Comparison of ENCODE assay signal across 9 cellular contexts in genomic region chr7:55432937-55433784, GRCh38.
DNase-seq lines count a peak whose midpoint lies in the region; ATAC-seq and TF ChIP-seq lines count a peak whose summit lies in the region.
"Had no signal": no experiment of that assay in that cellular context is flagged by ENCODE, and none has a peak within 500 bp of the region (broad histone marks: within the 10 kb centered on the region; RNA-seq: fewer than 3 reads in every experiment).

No MANE protein-coding gene starts in this region.

- H3K4me2 ChIP-seq in Loucy (ENCODE audit: low read depth, low read length, poor library complexity, severe bottlenecking) = no peak overlapping the region
- H3K4me2 ChIP-seq: BLaER1 had no signal

- no peak for TF ChIP-seq POLR2A in gastrocnemius medialis (IDR thresholded peaks at IDR 0.05)

- H3F3A ChIP-seq in Loucy (ENCODE audit: low read depth) = no peaks in the 10 kb centered on the region

- H3K4me3 ChIP-seq in Loucy (ENCODE audit: low read length, poor library complexity, severe bottlenecking) (no peak overlapping the region), gastrocnemius medialis (no peak overlapping the region)
- H3K4me3 ChIP-seq: BLaER1 had no signal

- H3K9me3 ChIP-seq in Loucy (ENCODE audit: insufficient read depth, low read depth, low read length) (no peaks in the 10 kb centered on the region), gastrocnemius medialis (no peaks in the 10 kb centered on the region)
- H3K9me3 ChIP-seq: BLaER1 had no signal

- no peak overlapping the region for H2AFZ ChIP-seq in Loucy (ENCODE audit: low read length)

- intact Hi-C loops in gastrocnemius medialis (cut with DNase I; ENCODE audit: low total_unique reads) = no loop called here

- TF ChIP-seq CTCF in Loucy (conservative IDR thresholded peaks at IDR 0.05; ENCODE audit: low read length) (peak; percentile 67), gastrocnemius medialis (IDR thresholded peaks at IDR 0.05 in 4 of 5, conservative IDR thresholded peaks at IDR 0.05 in 1 of 5) (peak in 4 of 5 experiments; percentile 26 to 44 (median 34))

- no peaks in the 10 kb centered on the region for H3K79me2 ChIP-seq in Loucy (ENCODE audit: insufficient read depth, low read length)

- DNase-seq in SIG-M5 treated with dmso at 0.1 percent for 504 hours (lab: John Stamatoyannopoulos, UW; ENCODE audit: unreplicated experiment) (peak; percentile 32), SIG-M5 (lab: John Stamatoyannopoulos, UW) (no peak), SK-N-DZ (ENCODE audit: low spot score) (peak; percentile 70), fibroblast of the conjunctiva (ENCODE audit: low read depth) (peak; percentile 20), gastrocnemius medialis (no peak), ureter (ENCODE audit: low spot score) (no peak)

- ATAC-seq in GM21786 (IDR thresholded peaks at IDR 0.05; ENCODE audit: unreplicated experiment) (peak; percentile 85), gastrocnemius medialis (peak; percentile 68 to 89)

- no peaks in the 10 kb centered on the region for H4K20me1 ChIP-seq in Loucy (ENCODE audit: insufficient read depth, low read length, poor library complexity, severe bottlenecking)
- H4K20me1 ChIP-seq: BLaER1 had no signal

- H3K9me2 ChIP-seq in Loucy (replicated peaks; ENCODE audit: low read depth, low read length) = no peaks in the 10 kb centered on the region

- H3K27me3 ChIP-seq in Loucy (ENCODE audit: insufficient read depth, low read length, poor library complexity, severe bottlenecking) = no peaks in the 10 kb centered on the region
- no peaks in the 10 kb centered on the region for H3K27me3 ChIP-seq in gastrocnemius medialis
- H3K27me3 ChIP-seq: BLaER1 had no signal

- H3K9ac ChIP-seq in Loucy (ENCODE audit: low read depth, low read length, poor library complexity, severe bottlenecking) = no peak overlapping the region
- H3K9ac ChIP-seq: BLaER1 had no signal

- H3K36me3 ChIP-seq in Loucy (ENCODE audit: insufficient read depth, low read length) = no peaks in the 10 kb centered on the region
- peaks cover 0 to 8% of the 10 kb centered on the region in 2 donors for H3K36me3 ChIP-seq in gastrocnemius medialis
- H3K36me3 ChIP-seq: BLaER1 had no signal

- no peak overlapping the region for H3K27ac ChIP-seq in gastrocnemius medialis
- H3K27ac ChIP-seq: BLaER1 had no signal

- in situ Hi-C loops in gastrocnemius medialis (cut with MboI; ENCODE audit: low sequenced_read_pairs in 4 of 4) = loop anchor here in 1 of 4 donors (25.0 kb wide), 1 partner anchor 154 kb away; no protein-coding TSS in a partner anchor

- H3K4me1 ChIP-seq in Loucy (ENCODE audit: insufficient read depth, low read length, poor library complexity, severe bottlenecking) (no peaks in the 10 kb centered on the region), gastrocnemius medialis (peaks cover 0 to 4% of the 10 kb centered on the region in 2 donors)
- H3K4me1 ChIP-seq: BLaER1 had no signal

Comparison
In these comparisons a context has a peak if more than half of its experiments do, and no peak if none do; other contexts are left out.
1. DNase-seq: peak in SIG-M5 treated with dmso at 0.1 percent for 504 hours (single experiment), SK-N-DZ (single experiment) and fibroblast of the conjunctiva (single experiment); none in SIG-M5 (single experiment), gastrocnemius medialis (0 of 2) and ureter (single experiment).